ENCODE assay signal across 23 cellular contexts in genomic region chr2:66024396-66024795, GRCh38.
DNase-seq lines count a peak whose midpoint lies in the region; ATAC-seq, FAIRE-seq and TF ChIP-seq lines count a peak whose summit lies in the region.
"Had no signal": no experiment of that assay in that cellular context is flagged by ENCODE, and none has a peak within 500 bp of the region (broad histone marks: within the 10 kb centered on the region; RNA-seq: fewer than 3 reads in every experiment).

No MANE protein-coding gene starts in this region.

- H3K27me3 Mint-ChIP-seq in nephron progenitor cell (ENCODE audit: low read depth, poor library complexity), result no peaks in the 10 kb centered on the region
- H3K27me3 Mint-ChIP-seq: activated naive CD8-positive, alpha-beta T cell had no signal

- no peaks in the 10 kb centered on the region for H3K36me3 Mint-ChIP-seq in nephron progenitor cell (ENCODE audit: low read depth)
- H3K36me3 Mint-ChIP-seq: activated naive CD8-positive, alpha-beta T cell; CD14-positive monocyte; stimulated activated memory B cell treated with anti-CD40 and anti-IgM and Interleukin-4, amounts not matched to agents 10 μg/mL and 1 μg/mL and 100 μg/mL, for 72 hours had no signal

- POLR2A ChIA-PET in HepG2 (lab: Yijun Ruan, JAX), result no interaction called here

- H3K4me3 ChIP-seq in HepG2 (replicated peaks in 1 of 3; ENCODE audit: insufficient read depth in 1 of 3, low read depth in 2 of 3, low read length in 3 of 3), result no peak overlapping the region
- H3K4me3 ChIP-seq in right lobe of liver, result no peak overlapping the region
- H3K4me3 ChIP-seq: body of pancreas, coronary artery had no signal

- peaks cover 19% of the 10 kb centered on the region for H3K4me1 Mint-ChIP-seq in nephron progenitor cell
- H3K4me1 Mint-ChIP-seq: CD14-positive monocyte; stimulated activated memory B cell treated with anti-CD40 and anti-IgM and Interleukin-4, amounts not matched to agents 10 μg/mL and 1 μg/mL and 100 μg/mL, for 72 hours had no signal

- H3K4me3 Mint-ChIP-seq in nephron progenitor cell, result no peak overlapping the region
- H3K4me3 Mint-ChIP-seq: activated naive CD8-positive, alpha-beta T cell; activated T-cell treated with anti-CD3 and anti-CD28 coated beads, Interleukin-2, amount 50 U/mL, for 72 hours; CD14-positive monocyte; stimulated activated memory B cell treated with anti-CD40 and anti-IgM and Interleukin-4, amounts not matched to agents 10 μg/mL and 1 μg/mL and 100 μg/mL, for 72 hours had no signal

- H3K9ac ChIP-seq in HepG2 (ENCODE audit: insufficient read depth, low read depth, low read length), result no peak overlapping the region

- H3K27ac ChIP-seq in HepG2 (ENCODE audit: extremely low read length, insufficient read depth, low read length) (no peak overlapping the region), right lobe of liver (no peak overlapping the region)
- H3K27ac ChIP-seq: body of pancreas, coronary artery had no signal

- H3K36me3 ChIP-seq in HepG2 (replicated peaks in 1 of 2; ENCODE audit: control insufficient read depth in 1 of 2, insufficient read depth in 2 of 2, low read length in 2 of 2), result no peaks in the 10 kb centered on the region
- no peaks in the 10 kb centered on the region for H3K36me3 ChIP-seq in right lobe of liver

- TF ChIP-seq POLR2A in HepG2 (IDR thresholded peaks at IDR 0.05; ENCODE audit: insufficient read depth in 1 of 2, low read depth in 2 of 2, low read length in 2 of 2) (no peak), right lobe of liver (IDR thresholded peaks at IDR 0.05) (no peak)

- TF ChIP-seq EP300 in HepG2 (IDR thresholded peaks at IDR 0.05; ENCODE audit: low read depth in 2 of 2, low read length in 2 of 2) (no peak), HepG2 (CRISPR knock-in tag; IDR thresholded peaks at IDR 0.05; ENCODE audit: borderline replicate concordance) (no peak)

- no peak overlapping the region for H3K4me2 ChIP-seq in HepG2 (ENCODE audit: low read depth, low read length)

- DNase-seq in HepG2 (ENCODE audit: low spot score), result peak; percentile 10
- DNase-seq in right lobe of liver, result no peak
- peak; percentile 49 for DNase-seq in RPMI8226
- peak; percentile 23 for DNase-seq in iPS-NIHi11 (ENCODE audit: low spot score)
- no peak for DNase-seq in G401 (ENCODE audit: low spot score)
- no peak for DNase-seq in Ammon's horn (ENCODE audit: low spot score)
- no peak for DNase-seq in nephron progenitor cell
- DNase-seq: activated CD4-positive, CD25-positive, alpha-beta regulatory T cell; activated T-cell treated with anti-CD3 and anti-CD28 coated beads, Interleukin-2, amount 50 U/mL, for 72 hours; body of pancreas; KG1; NCI-H1105; nucleus accumbens; stimulated activated CD4-positive, alpha-beta T cell treated with anti-CD3 and anti-CD28 coated beads, Interleukin-15, amount 100 ng/mL, for 24 hours had no signal

- no peak for TF ChIP-seq CTCF in HepG2 (CRISPR knock-in tag; IDR thresholded peaks at IDR 0.05)
- TF ChIP-seq CTCF in right lobe of liver (IDR thresholded peaks at IDR 0.05), result no peak
- no peak for TF ChIP-seq CTCF in nephron progenitor cell (IDR thresholded peaks at IDR 0.05)

- no peaks in the 10 kb centered on the region for H3K79me2 ChIP-seq in HepG2 (ENCODE audit: insufficient read depth, low read length)

- H3K27me3 ChIP-seq in HepG2 (ENCODE audit: control insufficient read depth in 1 of 2, insufficient read depth in 2 of 2, low read length in 2 of 2), result no peaks in the 10 kb centered on the region
- H3K27me3 ChIP-seq in right lobe of liver, result no peaks in the 10 kb centered on the region
- H3K27me3 ChIP-seq: body of pancreas had no signal

- intact Hi-C loops in HepG2 (cut with micrococcal nuclease; ENCODE audit: unreplicated experiment), result no loop called here
- intact Hi-C loops in right lobe of liver (cut with DNase I), result no loop called here

- no peaks in the 10 kb centered on the region for H3K9me3 ChIP-seq in HepG2 (ENCODE audit: low read length)
- H3K9me3 ChIP-seq in right lobe of liver, result no peaks in the 10 kb centered on the region
- H3K9me3 ChIP-seq: body of pancreas had no signal

- CTCF ChIA-PET in HepG2 (lab: Yijun Ruan, JAX; ENCODE audit: low intra/inter-chr PET ratio, low total read pairs), result no interaction called here

- TF ChIP-seq RAD21 in HepG2 (CRISPR knock-in tag; IDR thresholded peaks at IDR 0.05), result no peak

- H3K9me3 Mint-ChIP-seq in nephron progenitor cell, result peaks cover 13% of the 10 kb centered on the region
- H3K9me3 Mint-ChIP-seq: activated T-cell treated with anti-CD3 and anti-CD28 coated beads, Interleukin-2, amount 50 U/mL, for 72 hours; stimulated activated memory B cell treated with anti-CD40 and anti-IgM and Interleukin-4, amounts not matched to agents 10 μg/mL and 1 μg/mL and 100 μg/mL, for 72 hours had no signal

- H4K20me1 ChIP-seq in HepG2 (ENCODE audit: insufficient read depth, low read length), result no peaks in the 10 kb centered on the region

- WGBS in HepG2 (ENCODE audit: low lambda C conversion rate), result 2% methylated on average over 6 of the region's 6 CpGs
- 52% methylated on average over 5 of the region's 6 CpGs for WGBS in right lobe of liver (ENCODE audit: insufficient coverage, low coverage, low lambda C conversion rate, missing lambda C conversion rate)

- H2AFZ ChIP-seq in HepG2 (ENCODE audit: low read length), result no peak overlapping the region

- 0 out of 2 replicates have a peak, but pooled peaks cover 7% of the 10 kb centered on the region for H3K4me1 ChIP-seq in HepG2 (ENCODE audit: insufficient read depth, low read length)
- H3K4me1 ChIP-seq in right lobe of liver, result no peaks in the 10 kb centered on the region
- H3K4me1 ChIP-seq: body of pancreas had no signal

- no TSS peak for BruUV-seq in HepG2 (replicated peaks; lab: Mats Ljungman, UMichigan)

- H3K27ac Mint-ChIP-seq in nephron progenitor cell, result no peak overlapping the region
- H3K27ac Mint-ChIP-seq: activated naive CD8-positive, alpha-beta T cell; activated T-cell treated with anti-CD3 and anti-CD28 coated beads, Interleukin-2, amount 50 U/mL, for 72 hours; stimulated activated memory B cell treated with anti-CD40 and anti-IgM and Interleukin-4, amounts not matched to agents 10 μg/mL and 1 μg/mL and 100 μg/mL, for 72 hours had no signal

- ATAC-seq in HepG2, result peak; percentile 58
- ATAC-seq in right lobe of liver, result no peak
- ATAC-seq in HG02759 (IDR thresholded peaks at IDR 0.05; ENCODE audit: unreplicated experiment), result no peak
- ATAC-seq: activated T-cell treated with anti-CD3 and anti-CD28 coated beads, Interleukin-2, amount 50 U/mL, for 72 hours; body of pancreas; left lobe of liver; stimulated activated memory B cell treated with anti-CD40 and anti-IgM and Interleukin-4, amounts not matched to agents 10 μg/mL and 1 μg/mL and 100 μg/mL, for 72 hours had no signal

- in situ Hi-C loops in HepG2 (cut with HindIII; ENCODE audit: extremely low pct_ligation_motif_present, low pct_unique_long_range_greater_than_20kb), result no loop called here
- in situ Hi-C loops in G401 (cut with HindIII; ENCODE audit: low sequenced_read_pairs), result no loop called here

- FAIRE-seq in HepG2 (lab: Jason Lieb, UNC), result no peak
- FAIRE-seq: endothelial cell of umbilical vein, frontal cortex, H54 had no signal

TF ChIP-seq in HepG2, 621 proteins besides CTCF, POLR2A, EP300 and RAD21:
- TF ChIP-seq ZNF7 (CRISPR knock-in tag; IDR thresholded peaks at IDR 0.05) (0 out of 2 replicates have a peak, but pooled peaks have one; percentile 27), KLF13 (CRISPR knock-in tag; IDR thresholded peaks at IDR 0.05) (no peak), TAF1 (CRISPR knock-in tag; IDR thresholded peaks at IDR 0.05) (no peak), PAF1 (CRISPR knock-in tag; IDR thresholded peaks at IDR 0.05) (no peak), FOSL2 (CRISPR knock-in tag; IDR thresholded peaks at IDR 0.05) (peak; percentile 20; the same call in 1 of the 2 replicates), BHLHE40 (IDR thresholded peaks at IDR 0.05; ENCODE audit: low read length) (0 out of 2 replicates have a peak, but pooled peaks have one; percentile 11), FOXA1 (IDR thresholded peaks at IDR 0.05) (no peak), FOXA1 (CRISPR knock-in tag; IDR thresholded peaks at IDR 0.05) (peak; percentile 42; the same call in 1 of the 2 replicates), ZBTB21 (CRISPR knock-in tag; IDR thresholded peaks at IDR 0.05) (no peak), NR2F2 (IDR thresholded peaks at IDR 0.05; ENCODE audit: borderline replicate concordance, low read depth) (no peak)
- TF ChIP-seq, protein P1, sequence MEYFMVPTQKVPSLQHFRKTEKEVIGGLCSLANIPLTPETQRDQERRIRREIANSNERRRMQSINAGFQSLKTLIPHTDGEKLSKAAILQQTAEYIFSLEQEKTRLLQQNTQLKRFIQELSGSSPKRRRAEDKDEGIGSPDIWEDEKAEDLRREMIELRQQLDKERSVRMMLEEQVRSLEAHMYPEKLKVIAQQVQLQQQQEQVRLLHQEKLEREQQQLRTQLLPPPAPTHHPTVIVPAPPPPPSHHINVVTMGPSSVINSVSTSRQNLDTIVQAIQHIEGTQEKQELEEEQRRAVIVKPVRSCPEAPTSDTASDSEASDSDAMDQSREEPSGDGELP (IDR thresholded peaks at IDR 0.05; ENCODE audit: borderline replicate concordance, low read depth), result peak; percentile 29; the same call in 1 of the 2 replicates

Comparison
In these comparisons a context has a peak if more than half of its experiments do, and no peak if none do; other contexts are left out.
1. DNase-seq: peak in HepG2 (single experiment), RPMI8226 (single experiment) and iPS-NIHi11 (single experiment); none in right lobe of liver (0 of 3), G401 (single experiment), Ammon's horn (single experiment) and nephron progenitor cell (single experiment).